In genomic region chr10:86222687-86223086, GRCh38 we compare ENCODE assay signal across 22 cellular contexts.
"Had no signal": no experiment of that assay in that cellular context is flagged by ENCODE, and none has a peak within 500 bp of the region (broad histone marks: within the 10 kb centered on the region; RNA-seq: fewer than 3 reads in every experiment).

No MANE protein-coding gene starts in this region.

- H3K4me1 ChIP-seq: left lung, prostate gland, uterus had no signal

- H3K27ac ChIP-seq: heart right ventricle, hepatocyte, left lung, neural progenitor cell, ovary, prostate gland, sigmoid colon, tibial nerve, uterus had no signal

- ATAC-seq: heart right ventricle; left colon; left lung; natural killer cell; right cardiac atrium; stimulated activated effector memory CD8-positive, alpha-beta T cell treated with anti-CD3 and anti-CD28 coated beads, Interleukin-12 subunit alpha, Interleukin-12 subunit beta, amount 100 ng/mL, for 72 hours had no signal

- DNase-seq: heart right ventricle; left colon; left lung; mesendoderm; naive B cell; natural killer cell; nephron progenitor cell; ovary; retina; right cardiac atrium; sigmoid colon; small intestine; stimulated activated CD4-positive, alpha-beta T cell treated with anti-CD3 and anti-CD28 coated beads, Interleukin-4, amount 100 ng/mL, for 24 hours; stimulated activated naive CD4-positive, alpha-beta T cell; uterus had no signal

- H3K4me3 ChIP-seq: heart right ventricle, hepatocyte, left lung, lung, neural progenitor cell, ovary, prostate gland, sigmoid colon, tibial nerve, uterus had no signal

- H3K9ac ChIP-seq: neural progenitor cell had no signal

- H3K4me2 ChIP-seq: hepatocyte, neural progenitor cell had no signal

- H3K9me3 ChIP-seq: heart right ventricle, left lung, ovary, prostate gland, sigmoid colon, tibial nerve, uterus had no signal

- FAIRE-seq: keratinocyte, small intestine had no signal

- H3K36me3 ChIP-seq: heart right ventricle, left lung, neural progenitor cell, ovary, prostate gland, sigmoid colon, tibial nerve, uterus had no signal

- H3K27me3 ChIP-seq: hepatocyte, left lung, neural progenitor cell, ovary, sigmoid colon, tibial nerve, uterus had no signal
